Comparison of ENCODE assay signal across 23 cellular contexts in genomic region chr13:37090912-37091311, GRCh38. TPM values are rescaled to one million over a fixed set of nuclear protein-coding genes. Genes with fewer than 3 reads are reported as not detected.
DNase-seq lines count a peak whose midpoint lies in the region; ATAC-seq and TF ChIP-seq lines count a peak whose summit lies in the region.
"Had no signal": no experiment of that assay in that cellular context is flagged by ENCODE, and none has a peak within 500 bp of the region (broad histone marks: within the 10 kb centered on the region; RNA-seq: fewer than 3 reads in every experiment).

No MANE protein-coding gene starts in this region.

- no peaks in the 10 kb centered on the region for H3K27me3 ChIP-seq in right atrium auricular region
- H3K27me3 ChIP-seq: MG63, Peyer's patch had no signal

- no peaks in the 10 kb centered on the region for H3K4me1 ChIP-seq in right atrium auricular region
- H3K4me1 ChIP-seq: HAP-1, Peyer's patch had no signal

- peaks cover 5% of the 10 kb centered on the region for H3K4me1 Mint-ChIP-seq in neural crest cell
- H3K4me1 Mint-ChIP-seq: CD4-positive, alpha-beta memory T cell had no signal

- no peaks in the 10 kb centered on the region for H3K27me3 Mint-ChIP-seq in neural crest cell (ENCODE audit: low read depth)

- intact Hi-C loops in Right ventricle myocardium inferior (cut with DNase I) = no loop called here
- intact Hi-C loops in sciatic nerve (cut with DNase I) = no loop called here

- H3K4me3 ChIP-seq in right atrium auricular region = no peak overlapping the region
- H3K4me3 ChIP-seq: HAP-1, MG63, Peyer's patch had no signal

- H3K27ac ChIP-seq in right atrium auricular region = no peak overlapping the region
- H3K27ac ChIP-seq: Peyer's patch had no signal

- peak overlapping the region; percentile 73 for H3K27ac Mint-ChIP-seq in neural crest cell (ENCODE audit: unreplicated experiment)
- H3K27ac Mint-ChIP-seq: CD4-positive, alpha-beta memory T cell had no signal

- ATAC-seq in Right ventricle myocardium inferior (no peak), HG03378 (IDR thresholded peaks at IDR 0.05; ENCODE audit: unreplicated experiment) (no peak), sciatic nerve (no peak)

- no peak for TF ChIP-seq CTCF in right atrium auricular region (IDR thresholded peaks at IDR 0.05)
- no peak for TF ChIP-seq CTCF in neural crest cell (conservative IDR thresholded peaks at IDR 0.05)

- peak; percentile 77 for DNase-seq in Right ventricle myocardium inferior (ENCODE audit: missing footprints)
- DNase-seq in right atrium auricular region (ENCODE audit: low spot score) = no peak
- peak; percentile 12 for DNase-seq in fibroblast of gingiva (ENCODE audit: low read depth)
- no peak for DNase-seq in neural crest cell (ENCODE audit: low read depth, low spot score)
- DNase-seq in 8988T = no peak
- DNase-seq in sciatic nerve (ENCODE audit: low spot score) = no peak
- DNase-seq: CD4-positive, alpha-beta memory T cell; DMS153; GDM1; Karpas-422; MG63; NCI-H1092 treated with DMSO at 0.1 percent for 48 hours; NCI-H2081; NCI-H2171 treated with DMSO at 0.1 percent for 48 hours; NCI-H748 treated with DMSO at 0.1 percent for 48 hours; NK-92 treated with Interleukin-12 subunit alpha and Interleukin-12 subunit beta, amount 100 ng/mL, for 24 hours; Peyer's patch; SHP77 had no signal

- no peaks in the 10 kb centered on the region for H3K9me3 ChIP-seq in right atrium auricular region
- H3K9me3 ChIP-seq: HAP-1, MG63, Peyer's patch had no signal

- no peak overlapping the region for H3K4me3 Mint-ChIP-seq in neural crest cell
- H3K4me3 Mint-ChIP-seq: CD4-positive, alpha-beta memory T cell; IgD-negative memory B cell had no signal

- no peaks in the 10 kb centered on the region for H3K36me3 ChIP-seq in right atrium auricular region
- H3K36me3 ChIP-seq: HAP-1, MG63, Peyer's patch had no signal

- H3K36me3 Mint-ChIP-seq in neural crest cell (ENCODE audit: low read depth) = no peaks in the 10 kb centered on the region
- H3K36me3 Mint-ChIP-seq: CD4-positive, alpha-beta memory T cell; IgD-negative memory B cell had no signal

- H3K9me3 Mint-ChIP-seq in neural crest cell = no peaks in the 10 kb centered on the region
- H3K9me3 Mint-ChIP-seq: CD4-positive, alpha-beta memory T cell; IgD-negative memory B cell had no signal

RNA-seq across cellular contexts. Expression of gene CSNK1A1L, which starts 14.6 kb away (rescaled TPM):
- total RNA-seq in Right ventricle myocardium inferior = not detected
- not detected for total RNA-seq in right atrium auricular region
- not detected in 2 replicates for total RNA-seq in neural crest cell
- total RNA-seq in sciatic nerve = not detected
- total RNA-seq: CD4-positive, alpha-beta memory T cell; Daoy; NCI-H460; Peyer's patch had no signal

RNA-seq across cellular contexts. Expression of gene SUPT20H, which starts 31.4 kb away (rescaled TPM):
- total RNA-seq in Right ventricle myocardium inferior (20.7 TPM), right atrium auricular region (10 to 100 TPM; 21.6 to 23.7 TPM), neural crest cell (86.5 and 87.3 TPM in 2 replicates), sciatic nerve (62.8 TPM)

Comparison
In these comparisons a context has a peak if more than half of its experiments do, and no peak if none do; other contexts are left out.
1. DNase-seq: peak in Right ventricle myocardium inferior (single experiment) and fibroblast of gingiva (single experiment); none in right atrium auricular region (single experiment), neural crest cell (single experiment), 8988T (single experiment) and sciatic nerve (single experiment).